Comparison of ENCODE assay signal across 10 cellular contexts in the genomic region with DNA sequence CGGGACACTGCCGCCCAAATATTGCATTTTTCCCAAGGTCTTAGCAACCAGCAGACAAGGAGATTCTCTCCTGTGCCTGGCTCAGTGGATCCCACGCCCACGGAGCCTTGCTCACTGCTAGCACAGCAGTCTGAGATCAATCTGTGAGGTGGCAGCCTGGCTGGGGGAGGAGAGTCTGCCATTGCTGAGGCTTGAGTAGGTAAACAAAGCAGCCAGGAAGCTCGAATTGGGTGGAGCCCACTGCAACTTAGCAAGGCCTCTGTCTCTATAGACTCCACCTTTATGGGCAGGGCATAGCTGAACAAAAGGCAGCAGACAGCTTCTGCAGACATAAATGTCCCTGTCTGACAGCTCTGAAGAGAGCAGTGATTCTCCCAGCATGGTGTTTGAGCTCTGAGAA. TPM values are rescaled to one million over a fixed set of nuclear protein-coding genes. Genes with fewer than 3 reads are reported as not detected.
DNase-seq lines count a peak whose midpoint lies in the region; ATAC-seq and TF ChIP-seq lines count a peak whose summit lies in the region.
"Not testable (repeated sequence)": the region's sequence is repeated elsewhere in the genome, so short reads cannot be mapped to it uniquely, and the experiment has no call there.
"Had no signal": no experiment of that assay in that cellular context is flagged by ENCODE, and none has a peak within 500 bp of the region (broad histone marks: within the 10 kb centered on the region; RNA-seq: fewer than 3 reads in every experiment).

No MANE protein-coding gene starts in this region.

- not testable (repeated sequence) for ATAC-seq in PC-3
- peak; percentile 92 for ATAC-seq in esophagus mucosa
- ATAC-seq in left colon = peak; percentile 80

- POLR2A ChIA-PET in HEK293 (lab: Yijun Ruan, JAX); PC-3 (lab: Charles Lee; ENCODE audit: unreplicated experiment): not testable (repeated sequence)
- POLR2A ChIA-PET in MCF 10A (lab: Yijun Ruan, JAX) = interaction anchor here (0.6 to 0.7 kb wide), 2 partner anchors 108 to 399 kb away, joined by 3 read pairs; no protein-coding TSS in a partner anchor

- TF ChIP-seq CTCF in Calu3 (IDR thresholded peaks at IDR 0.05; ENCODE audit: unreplicated experiment); HEK293 (tag by site-specific recombination; IDR thresholded peaks at IDR 0.05); PC-3 (conservative IDR thresholded peaks at IDR 0.05; ENCODE audit: low read depth, low read length); MCF 10A (IDR thresholded peaks at IDR 0.05; ENCODE audit: unreplicated experiment): not testable (repeated sequence)

- not testable (repeated sequence) for H3K79me2 ChIP-seq in PC-3 (ENCODE audit: low read length)

- H3K9ac ChIP-seq in PC-3 (ENCODE audit: low read length) = not testable (repeated sequence)

- not testable (repeated sequence) for H4K20me1 ChIP-seq in PC-3 (ENCODE audit: low read length)

- not testable (repeated sequence) for H3K27me3 ChIP-seq in PC-3 (ENCODE audit: low read length)

- not testable (repeated sequence) for H3K9me2 ChIP-seq in PC-3 (replicated peaks; ENCODE audit: low read length)

- not testable (repeated sequence) for H3K27ac Mint-ChIP-seq in Calu3 (ENCODE audit: unreplicated experiment); MCF 10A (ENCODE audit: low read depth, unreplicated experiment)

- H3F3A ChIP-seq in PC-3 (ENCODE audit: low read length, unreplicated experiment) = not testable (repeated sequence)

- not testable (repeated sequence) for H3K4me3 ChIP-seq in HEK293 (ENCODE audit: low read depth, low read length); PC-3 (ENCODE audit: low read length); skeletal muscle cell (ENCODE audit: low read depth, low read length)

- not testable (repeated sequence) for H3K4me1 Mint-ChIP-seq in Calu3 (ENCODE audit: low read depth, unreplicated experiment); MCF 10A (ENCODE audit: insufficient read depth, unreplicated experiment)

- intact Hi-C loops in Calu3 (cut with micrococcal nuclease; ENCODE audit: unreplicated experiment); PC-3 (cut with micrococcal nuclease); MCF 10A (cut with micrococcal nuclease); left colon (cut with DNase I, micrococcal nuclease): not testable (repeated sequence)

- not testable (repeated sequence) for BruUV-seq in Calu3 (replicated peaks; lab: Mats Ljungman, UMichigan); PC-3 (replicated peaks; lab: Mats Ljungman, UMichigan); MCF 10A (replicated peaks; lab: Mats Ljungman, UMichigan)

- not testable (repeated sequence) for H3K36me3 ChIP-seq in HEK293 (ENCODE audit: control insufficient read depth in 2 of 2, insufficient read depth in 1 of 2, low read length in 2 of 2); PC-3 (ENCODE audit: low read depth, low read length)

- not testable (repeated sequence) for H3K27me3 Mint-ChIP-seq in Calu3 (ENCODE audit: unreplicated experiment); MCF 10A (ENCODE audit: insufficient read depth, unreplicated experiment)

- peak; percentile 13 for DNase-seq in Calu3
- DNase-seq in NCI-H187 treated with DMSO at 0.1 percent for 48 hours (lab: John Stamatoyannopoulos, UW) = peak; percentile 32
- DNase-seq in PC-3 = peak; percentile 7
- DNase-seq in MCF 10A (ENCODE audit: unreplicated experiment) = peak; percentile 38
- peak; percentile 20 to 28 for DNase-seq in left colon
- DNase-seq in skeletal muscle cell (ENCODE audit: low read depth) = peak; percentile 58

- H3K9me3 Mint-ChIP-seq in Calu3 (ENCODE audit: low read depth, unreplicated experiment); MCF 10A (ENCODE audit: unreplicated experiment): not testable (repeated sequence)

- CTCF ChIA-PET in Calu3 (lab: Charles Lee); PC-3 (lab: Charles Lee): not testable (repeated sequence)
- CTCF ChIA-PET in HEK293 (lab: Yijun Ruan, JAX) (interaction anchor here (0.5 to 1.0 kb wide), 2 partner anchors 45 to 483 kb away, joined by 3 read pairs; no protein-coding TSS in a partner anchor), MCF 10A (lab: Yijun Ruan, JAX) (interaction anchor here (0.6 to 2.1 kb wide), 10 partner anchors 8 to 1470 kb away, joined by 3 to 8 read pairs (median 4); no protein-coding TSS in a partner anchor)

- not testable (repeated sequence) for H3K4me2 ChIP-seq in PC-3 (ENCODE audit: low read length)

- not testable (repeated sequence) for H3K9me3 ChIP-seq in HEK293 (ENCODE audit: control insufficient read depth, insufficient read depth, low read depth, low read length); PC-3 (ENCODE audit: low read length)

- H3K4me1 ChIP-seq in HEK293 (ENCODE audit: control insufficient read depth, insufficient read depth, low read length); PC-3 (ENCODE audit: insufficient read depth, low read length): not testable (repeated sequence)

- H2AFZ ChIP-seq in PC-3 (ENCODE audit: low read length) = not testable (repeated sequence)

- not testable (repeated sequence) for H3K27ac ChIP-seq in HEK293 (ENCODE audit: extremely low read depth, low read depth, low read length); PC-3 (ENCODE audit: low read length)

- H3K36me3 Mint-ChIP-seq in Calu3 (ENCODE audit: insufficient read depth, unreplicated experiment); MCF 10A (ENCODE audit: insufficient read depth, unreplicated experiment): not testable (repeated sequence)

- not testable (repeated sequence) for H3K4me3 Mint-ChIP-seq in Calu3 (ENCODE audit: low read depth, unreplicated experiment); MCF 10A (ENCODE audit: unreplicated experiment)

TF ChIP-seq in HEK293, 187 proteins besides CTCF, POLR2A, EP300 and RAD21:
- TF ChIP-seq EGR2 (tag by site-specific recombination; IDR thresholded peaks at IDR 0.05; ENCODE audit: low read depth) = peak; percentile 19; the same call in 1 of the 2 replicates

RNA-seq across cellular contexts. Expression of gene SEC16B, which starts 16.4 kb away (rescaled TPM):
- total RNA-seq in Calu3 (2022) = 4.2 and 6.2 TPM in 2 replicates
- 0.07 and 0.40 TPM in 2 replicates for total RNA-seq in PC-3 (2014; rRNA removed)
- not detected in 2 replicates for total RNA-seq in MCF 10A (2022)
- total RNA-seq in esophagus mucosa = 1.4 TPM
- 1 to 10 TPM; 4.7 to 4.8 TPM for total RNA-seq in left colon
- total RNA-seq: CD4-positive, alpha-beta T cell; frontal cortex had no signal

Comparison
In these comparisons a context has a peak if more than half of its experiments do, and no peak if none do; other contexts are left out.
1. DNase-seq: peak in every context shown above with its lines; median percentile 58 in skeletal muscle cell; 38 in MCF 10A; 32 in NCI-H187 treated with DMSO at 0.1 percent for 48 hours; 24 in left colon; 13 in Calu3; 7 in PC-3.